In genomic region chr13:98054301-98054700, GRCh38 we compare ENCODE assay signal across 20 cellular contexts.
DNase-seq lines count a peak whose midpoint lies in the region; ATAC-seq, FAIRE-seq and TF ChIP-seq lines count a peak whose summit lies in the region.
"Had no signal": no experiment of that assay in that cellular context is flagged by ENCODE, and none has a peak within 500 bp of the region (broad histone marks: within the 10 kb centered on the region; RNA-seq: fewer than 3 reads in every experiment).

No MANE protein-coding gene starts in this region.

- H2BK15ac ChIP-seq in IMR-90 (ENCODE audit: low read depth, low read length) (no peak overlapping the region), neuronal stem cell (ENCODE audit: low read length) (peak overlapping the region; percentile 58)

- peaks cover 8% of the 10 kb centered on the region; the same call in 1 of the 2 replicates for H3K9me1 ChIP-seq in IMR-90 (ENCODE audit: insufficient read depth, low read length)

- no CpG with 5 or more reads among the region's 6 CpGs for WGBS in IMR-90 (ENCODE audit: extremely low coverage in 2 of 2, insufficient read length in 1 of 2), 2 experiments
- no CpG with 5 or more reads among the region's 6 CpGs for WGBS in neuronal stem cell (ENCODE audit: extremely low coverage in 2 of 2, insufficient read length in 2 of 2, insufficient replicate concordance in 1 of 2), 2 donors

- H3K9me3 ChIP-seq in IMR-90 (ENCODE audit: control insufficient read depth, insufficient read depth, low read length) (no peaks in the 10 kb centered on the region; the same call in 1 of the 2 replicates), neuronal stem cell (replicated peaks in 1 of 2; ENCODE audit: control insufficient read depth in 2 of 2, insufficient read depth in 1 of 2, low read depth in 1 of 2, low read length in 2 of 2) (peaks cover 0 to 3% of the 10 kb centered on the region in 2 donors)
- H3K9me3 ChIP-seq: A549 had no signal

- H2BK120ac ChIP-seq in IMR-90 (ENCODE audit: low read depth, low read length) (no peak overlapping the region), neuronal stem cell (ENCODE audit: low read depth, low read length) (no peak overlapping the region)

- dilution Hi-C loops in IMR-90 (cut with HindIII; ENCODE audit: low sequenced_read_pairs, unreplicated experiment): no loop called here

- H3K4me2 ChIP-seq in IMR-90 (ENCODE audit: low read depth, low read length) (no peak overlapping the region), neuronal stem cell (ENCODE audit: insufficient read depth, low read length, poor library complexity, severe bottlenecking) (no peak overlapping the region)
- H3K4me2 ChIP-seq: A549 had no signal

- peak; percentile 14 for DNase-seq in NCI-H146 (lab: John Stamatoyannopoulos, UW)
- DNase-seq in NCI-H146 treated with DMSO at 0.1 percent for 48 hours (lab: John Stamatoyannopoulos, UW; ENCODE audit: unreplicated experiment): no peak
- no peak for DNase-seq in IMR-90
- DNase-seq in WTC11 (ENCODE audit: low spot score): no peak
- DNase-seq in neuronal stem cell (ENCODE audit: low spot score): no peak
- no peak for DNase-seq in GM12891 (ENCODE audit: insufficient read length, low spot score)
- DNase-seq in activated effector memory CD4-positive, alpha-beta T cell treated with Interleukin-2 at 50 U/mL for 16 hours: no peak
- DNase-seq: AML-193; CD4-positive, alpha-beta T cell; DND-41; EL; HFFc6 had no signal

- H3K4me3 Mint-ChIP-seq in WTC11: no peak overlapping the region
- H3K4me3 Mint-ChIP-seq: CD4-positive, alpha-beta T cell; HFFc6 had no signal

- H3K4ac ChIP-seq in IMR-90 (ENCODE audit: low read depth, low read length) (no peak overlapping the region), neuronal stem cell (ENCODE audit: low read length) (peak overlapping the region; percentile 89)

- BruUV-seq in IMR-90 (replicated peaks; lab: Mats Ljungman, UMichigan): no TSS peak

- H3K27ac Mint-ChIP-seq in WTC11: no peak overlapping the region
- H3K27ac Mint-ChIP-seq: CD4-positive, alpha-beta T cell; HFFc6 had no signal

- H3K23ac ChIP-seq in IMR-90 (ENCODE audit: low read depth, low read length) (no peak overlapping the region), neuronal stem cell (ENCODE audit: low read depth, low read length, poor library complexity) (no peak overlapping the region)

- H3K79me1 ChIP-seq in IMR-90 (ENCODE audit: low read depth in 1 of 2, low read length in 2 of 2) (no peaks in the 10 kb centered on the region), neuronal stem cell (ENCODE audit: low read depth, low read length) (no peaks in the 10 kb centered on the region)

- peak overlapping the region; percentile 72 for H2AK9ac ChIP-seq in IMR-90 (replicated peaks; ENCODE audit: low read depth, low read length, poor library complexity)

- H2BK20ac ChIP-seq in IMR-90 (ENCODE audit: low read depth, low read length): no peak overlapping the region

- H3K14ac ChIP-seq in IMR-90 (replicated peaks; ENCODE audit: low read depth, low read length): no peak overlapping the region
- no peak overlapping the region for H3K14ac ChIP-seq in neuronal stem cell (ENCODE audit: low read length)

- ATAC-seq in IMR-90 (ENCODE audit: low read depth) (no peak), WTC11 (peak; percentile 87), HG03108 (IDR thresholded peaks at IDR 0.05; ENCODE audit: unreplicated experiment) (no peak)
- ATAC-seq: A549, GM12878, HCT116 had no signal

- no peak overlapping the region for H4K5ac ChIP-seq in IMR-90 (ENCODE audit: low read depth, low read length)

- no peaks in the 10 kb centered on the region for H3K27me3 Mint-ChIP-seq in WTC11 (ENCODE audit: low read depth)

- H3K4me1 Mint-ChIP-seq in WTC11: peaks cover 16% of the 10 kb centered on the region

- in situ Hi-C loops in IMR-90 (cut with MboI; ENCODE audit: low sequenced_read_pairs): no loop called here

- peaks cover 2% of the 10 kb centered on the region; the same call in 1 of the 2 replicates for H3K4me1 ChIP-seq in IMR-90 (ENCODE audit: control insufficient read depth, insufficient read depth, low read length)
- H3K4me1 ChIP-seq in neuronal stem cell (ENCODE audit: control insufficient read depth in 2 of 2, insufficient read depth in 1 of 2, low read depth in 1 of 2, low read length in 2 of 2): peaks cover 2 to 6% of the 10 kb centered on the region in 2 donors

- H2AK5ac ChIP-seq in IMR-90 (ENCODE audit: low read depth, low read length): no peak overlapping the region
- no peak overlapping the region for H2AK5ac ChIP-seq in neuronal stem cell (ENCODE audit: low read depth, low read length)

- POLR2A ChIA-PET in IMR-90 (lab: Charles Lee; ENCODE audit: unreplicated experiment): no interaction called here
- POLR2A ChIA-PET in WTC11 (lab: Charles Lee): no interaction called here

- H3K4me3 ChIP-seq in IMR-90 (ENCODE audit: insufficient read depth, low read depth, low read length) (no peak overlapping the region), neuronal stem cell (ENCODE audit: low read length in 2 of 2) (no peak overlapping the region)
- H3K4me3 ChIP-seq: A549, GM12878 had no signal

- H4K91ac ChIP-seq in IMR-90 (ENCODE audit: insufficient read depth, low read depth, low read length) (no peak overlapping the region), neuronal stem cell (ENCODE audit: low read depth, low read length, poor library complexity) (no peak overlapping the region)

- TF ChIP-seq CTCF in IMR-90 (conservative IDR thresholded peaks at IDR 0.05; ENCODE audit: low read depth, low read length): no peak
- no peak for TF ChIP-seq CTCF in WTC11 (IDR thresholded peaks at IDR 0.05)

- TF ChIP-seq POLR2A in IMR-90 (IDR thresholded peaks at IDR 0.05; ENCODE audit: low read depth, low read length) (no peak), GM12891 (IDR thresholded peaks at IDR 0.05; ENCODE audit: low read depth, low read length) (no peak)

- H4K8ac ChIP-seq in IMR-90 (ENCODE audit: low read depth in 2 of 2, low read length in 2 of 2) (no peak overlapping the region), neuronal stem cell (ENCODE audit: low read depth, low read length) (no peak overlapping the region)

- no peak overlapping the region for H2BK5ac ChIP-seq in IMR-90 (ENCODE audit: low read depth, low read length, poor library complexity, severe bottlenecking)
- no peak overlapping the region for H2BK5ac ChIP-seq in neuronal stem cell (ENCODE audit: low read length)

- H3K9ac ChIP-seq in IMR-90 (ENCODE audit: low read depth, low read length): no peak overlapping the region
- no peak overlapping the region for H3K9ac ChIP-seq in neuronal stem cell (ENCODE audit: low read depth, low read length, poor library complexity)

- peak overlapping the region; percentile 21 for H2AFZ ChIP-seq in IMR-90 (replicated peaks; ENCODE audit: low read length, poor library complexity)
- no peak overlapping the region for H2AFZ ChIP-seq in neuronal stem cell (ENCODE audit: low read length)

- H4K20me1 ChIP-seq in IMR-90 (ENCODE audit: insufficient read depth, low read length): no peaks in the 10 kb centered on the region

- peak overlapping the region; percentile 58 for H2BK12ac ChIP-seq in neuronal stem cell (ENCODE audit: low read length)

- intact Hi-C loops in IMR-90 (cut with micrococcal nuclease): no loop called here

- no peak overlapping the region for H3K56ac ChIP-seq in IMR-90 (ENCODE audit: extremely low read depth, insufficient read depth, low read length)

- CTCF ChIA-PET in IMR-90 (lab: Yijun Ruan, JAX) (no interaction called here), WTC11 (lab: Charles Lee) (interaction anchor here (0.7 to 1.2 kb wide), 2 partner anchors 21 to 274 kb away, joined by 3 to 4 read pairs; no protein-coding TSS in a partner anchor)

- H3K36me3 ChIP-seq in IMR-90 (ENCODE audit: control insufficient read depth, insufficient read depth, low read length) (no peaks in the 10 kb centered on the region), neuronal stem cell (replicated peaks in 1 of 2; ENCODE audit: control insufficient read depth in 2 of 2, insufficient read depth in 2 of 2, low read length in 2 of 2) (peaks cover 0 to 3% of the 10 kb centered on the region in 2 donors)

- no peak for FAIRE-seq in GM12891 (lab: Jason Lieb, UNC)
- FAIRE-seq: A549, GM12878, GM19239, H54 had no signal

- no peak for TF ChIP-seq RAD21 in IMR-90 (IDR thresholded peaks at IDR 0.05; ENCODE audit: low read length)

- no peak overlapping the region for H3K18ac ChIP-seq in IMR-90 (ENCODE audit: low read depth, low read length)
- H3K18ac ChIP-seq in neuronal stem cell (ENCODE audit: low read length): peak overlapping the region; percentile 87

- H3K27me3 ChIP-seq in IMR-90 (ENCODE audit: control insufficient read depth, insufficient read depth, low read length) (peaks cover 4% of the 10 kb centered on the region), neuronal stem cell (ENCODE audit: control insufficient read depth in 3 of 3, insufficient read depth in 3 of 3, low read depth in 1 of 3, low read length in 3 of 3) (peaks cover 0 to 3% (median 0%) of the 10 kb centered on the region in 3 experiments)

- H3K9me3 Mint-ChIP-seq in WTC11: peaks cover 5% of the 10 kb centered on the region
- H3K9me3 Mint-ChIP-seq: CD4-positive, alpha-beta T cell had no signal

- peaks cover 3% of the 10 kb centered on the region for H3K36me3 Mint-ChIP-seq in WTC11

- H3K27ac ChIP-seq in IMR-90 (ENCODE audit: insufficient read depth, low read length) (no peak overlapping the region), neuronal stem cell (replicated peaks; ENCODE audit: low read length) (no peak overlapping the region)
- H3K27ac ChIP-seq: 22Rv1, A549, C4-2B had no signal

TF ChIP-seq in IMR-90, 13 proteins besides CTCF, POLR2A, EP300 and RAD21 (continues in another document):
- TF ChIP-seq CEBPB (IDR thresholded peaks at IDR 0.05; ENCODE audit: low read depth, low read length) (no peak), FOS (IDR thresholded peaks at IDR 0.05; ENCODE audit: low read depth, low read length) (no peak), MAFK (IDR thresholded peaks at IDR 0.05; ENCODE audit: low read depth, low read length) (no peak)

TF ChIP-seq in WTC11, 78 proteins besides CTCF, POLR2A, EP300 and RAD21 (continues in another document):
- TF ChIP-seq CDX4 (CRISPR knock-in tag; IDR thresholded peaks at IDR 0.05; ENCODE audit: borderline replicate concordance) (no peak), NFATC4 (CRISPR knock-in tag; IDR thresholded peaks at IDR 0.05) (no peak)

TF ChIP-seq in GM12891, 5 proteins besides CTCF, POLR2A, EP300 and RAD21:
- no peak for TF ChIP-seq TAF1 (IDR thresholded peaks at IDR 0.05; ENCODE audit: low read depth, low read length)
